15 cellular contexts compared by ENCODE assay signal in the genomic region with DNA sequence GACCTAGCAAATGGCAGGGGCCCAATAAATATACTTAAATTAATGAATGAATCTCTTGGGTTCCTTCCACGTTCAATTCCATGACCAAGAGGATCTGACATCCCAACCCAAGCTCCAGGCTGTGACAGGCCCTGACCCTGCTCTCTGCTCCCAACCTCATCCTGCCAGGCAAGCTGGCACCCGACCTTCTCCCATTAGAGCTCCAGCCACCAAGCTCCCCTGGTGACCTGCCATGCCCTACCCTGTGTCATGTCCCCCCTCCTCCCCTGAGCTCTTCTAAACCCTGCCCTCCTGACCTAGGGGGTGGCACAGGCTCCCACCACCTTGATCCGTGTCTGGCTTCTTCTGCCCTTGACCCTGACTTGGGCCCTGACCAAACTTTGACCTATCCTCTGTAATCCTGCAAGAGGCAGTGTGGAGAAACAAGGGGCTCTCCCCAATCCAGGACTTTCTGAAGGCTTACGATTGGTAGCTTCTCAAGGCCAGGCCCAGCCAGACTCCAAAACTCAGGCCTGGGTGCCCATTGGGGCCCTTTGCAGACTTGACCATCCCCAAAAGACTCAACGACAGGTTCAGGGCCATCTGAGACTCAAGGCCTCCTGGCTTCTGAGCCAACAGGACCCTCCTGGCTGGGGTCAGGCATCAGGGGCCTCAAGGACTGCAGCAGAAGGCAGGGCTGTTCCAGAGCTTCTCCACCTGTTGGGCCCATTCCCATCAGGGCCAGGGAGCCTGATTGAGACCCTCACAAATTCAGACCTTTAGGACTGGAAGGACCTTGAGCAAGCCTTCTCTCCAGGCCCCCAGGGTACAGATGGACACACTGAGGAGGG.
DNase-seq lines count a peak whose midpoint lies in the region; ATAC-seq and TF ChIP-seq lines count a peak whose summit lies in the region.
"Had no signal": no experiment of that assay in that cellular context is flagged by ENCODE, and none has a peak within 500 bp of the region (broad histone marks: within the 10 kb centered on the region; RNA-seq: fewer than 3 reads in every experiment).

No MANE protein-coding gene starts in this region.

- WGBS in sigmoid colon, 2 donors, result 77 to 86% methylated on average over 5 of the region's 5 CpGs

- H3K27ac Mint-ChIP-seq in stimulated activated naive CD8-positive, alpha-beta T cell treated with anti-CD3 and anti-CD28 coated beads, Interleukin-15, amount 100 ng/mL, for 72 hours, result peak overlapping the region in 1 of 2 donors; percentile 20
- H3K27ac Mint-ChIP-seq: B cell; CD8-positive, alpha-beta T cell had no signal

- H3K27me3 Mint-ChIP-seq in stimulated activated naive CD8-positive, alpha-beta T cell treated with anti-CD3 and anti-CD28 coated beads, Interleukin-15, amount 100 ng/mL, for 72 hours, result peaks cover 19% of the 10 kb centered on the region

- no peaks in the 10 kb centered on the region for H3K36me3 ChIP-seq in sigmoid colon
- H3K36me3 ChIP-seq: BLaER1 treated with 17β-estradiol and CSF1 and Interleukin-3, amounts not matched to agents 10 nM and 100 nM; HAP-1 had no signal

- intact Hi-C loops in sigmoid colon (cut with DNase I), result no loop called here

- no peak for TF ChIP-seq CTCF in sigmoid colon (IDR thresholded peaks at IDR 0.05)

- ATAC-seq in stimulated activated naive CD8-positive, alpha-beta T cell treated with anti-CD3 and anti-CD28 coated beads, Interleukin-15, Interleukin-2, amounts not matched to agents 100 U/mL and 50 U/mL, for 24 hours, result peak; percentile 12
- no peak for ATAC-seq in stimulated activated naive CD8-positive, alpha-beta T cell treated with anti-CD3 and anti-CD28 coated beads, Interleukin-15, amount 100 ng/mL, for 72 hours
- ATAC-seq: CD8-positive, alpha-beta T cell; HepG2 had no signal

- DNase-seq in stimulated activated naive CD8-positive, alpha-beta T cell treated with anti-CD3 and anti-CD28 coated beads, Interleukin-15, Interleukin-2, amounts not matched to agents 100 U/mL and 50 U/mL, for 24 hours, result no peak
- DNase-seq in stimulated activated naive CD8-positive, alpha-beta T cell treated with anti-CD3 and anti-CD28 coated beads, Interleukin-15, amount 100 ng/mL, for 72 hours, result no peak
- peak; percentile 23 for DNase-seq in islet precursor cell
- peak; percentile 56 for DNase-seq in sigmoid colon
- DNase-seq in anterior cingulate cortex (lab: John Stamatoyannopoulos, UW), result no peak
- DNase-seq in NCI-H146 treated with DMSO at 0.1 percent for 48 hours (lab: John Stamatoyannopoulos, UW; ENCODE audit: unreplicated experiment), result no peak
- DNase-seq in activated CD4-positive, alpha-beta T cell treated with anti-CD3 and anti-CD28 coated beads for 48 hours, result no peak
- DNase-seq: Calu3; CD8-positive, alpha-beta T cell; DMS79 treated with DMSO at 0.1 percent for 48 hours; GF-D8 had no signal

- H3K27ac ChIP-seq in sigmoid colon, result no peak overlapping the region
- H3K27ac ChIP-seq: BLaER1 treated with 17β-estradiol and CSF1 and Interleukin-3, amounts not matched to agents 10 nM and 100 nM had no signal

- no peaks in the 10 kb centered on the region for H3K9me3 Mint-ChIP-seq in stimulated activated naive CD8-positive, alpha-beta T cell treated with anti-CD3 and anti-CD28 coated beads, Interleukin-15, amount 100 ng/mL, for 72 hours
- H3K9me3 Mint-ChIP-seq: CD8-positive, alpha-beta T cell had no signal

- TF ChIP-seq POLR2A in sigmoid colon (IDR thresholded peaks at IDR 0.05), result no peak

- H3K27me3 ChIP-seq in sigmoid colon, result peaks cover 0 to 9% (median 8%) of the 10 kb centered on the region in 3 donors
- H3K27me3 ChIP-seq: BLaER1 treated with 17β-estradiol and CSF1 and Interleukin-3, amounts not matched to agents 10 nM and 100 nM had no signal

- H3K4me3 Mint-ChIP-seq in stimulated activated naive CD8-positive, alpha-beta T cell treated with anti-CD3 and anti-CD28 coated beads, Interleukin-15, amount 100 ng/mL, for 72 hours, result no peak overlapping the region
- H3K4me3 Mint-ChIP-seq: B cell; CD8-positive, alpha-beta T cell had no signal

- no peak overlapping the region for H3K4me3 ChIP-seq in sigmoid colon
- H3K4me3 ChIP-seq: BLaER1 treated with 17β-estradiol and CSF1 and Interleukin-3, amounts not matched to agents 10 nM and 100 nM; HAP-1 had no signal

- no peak for TF ChIP-seq EP300 in sigmoid colon (IDR thresholded peaks at IDR 0.05)

- no peaks in the 10 kb centered on the region for H3K9me3 ChIP-seq in sigmoid colon
- H3K9me3 ChIP-seq: HAP-1 had no signal

- H3K4me1 Mint-ChIP-seq in stimulated activated naive CD8-positive, alpha-beta T cell treated with anti-CD3 and anti-CD28 coated beads, Interleukin-15, amount 100 ng/mL, for 72 hours, result no peaks in the 10 kb centered on the region
- H3K4me1 Mint-ChIP-seq: B cell had no signal

- no peaks in the 10 kb centered on the region for H3K4me1 ChIP-seq in sigmoid colon
- H3K4me1 ChIP-seq: HAP-1 had no signal

Comparison
In these comparisons a context has a peak if more than half of its experiments do, and no peak if none do; other contexts are left out.
1. DNase-seq: peak in islet precursor cell (single experiment) and sigmoid colon (single experiment); none in stimulated activated naive CD8-positive, alpha-beta T cell treated with anti-CD3 and anti-CD28 coated beads, Interleukin-15, Interleukin-2, amounts not matched to agents 100 U/mL and 50 U/mL, for 24 hours (single experiment), stimulated activated naive CD8-positive, alpha-beta T cell treated with anti-CD3 and anti-CD28 coated beads, Interleukin-15, amount 100 ng/mL, for 72 hours (0 of 2), anterior cingulate cortex (0 of 58), NCI-H146 treated with DMSO at 0.1 percent for 48 hours (single experiment) and activated CD4-positive, alpha-beta T cell treated with anti-CD3 and anti-CD28 coated beads for 48 hours (single experiment).